16 cellular contexts compared by ENCODE assay signal in genomic region chr11:112162761-112163669, GRCh38. TPM values are rescaled to one million over a fixed set of nuclear protein-coding genes. Genes with fewer than 3 reads are reported as not detected.
DNase-seq lines count a peak whose midpoint lies in the region; ATAC-seq and TF ChIP-seq lines count a peak whose summit lies in the region.
"Had no signal": no experiment of that assay in that cellular context is flagged by ENCODE, and none has a peak within 500 bp of the region (broad histone marks: within the 10 kb centered on the region; RNA-seq: fewer than 3 reads in every experiment).

No MANE protein-coding gene starts in this region.

- H3K4me2 ChIP-seq in neural progenitor cell, result no peak overlapping the region

- H3K27me3 ChIP-seq in adipocyte (replicated peaks; ENCODE audit: control insufficient read depth, insufficient read depth, low read length) (no peaks in the 10 kb centered on the region), sigmoid colon (no peaks in the 10 kb centered on the region), neural progenitor cell (no peaks in the 10 kb centered on the region)
- no peaks in the 10 kb centered on the region for H3K27me3 ChIP-seq in naive thymus-derived CD4-positive, alpha-beta T cell (ENCODE audit: control insufficient read depth in 2 of 2, insufficient read depth in 2 of 2, low read length in 2 of 2)

- H3K9ac ChIP-seq in adipocyte (ENCODE audit: low read length) (no peak overlapping the region), neural progenitor cell (no peak overlapping the region)

- H3K4me3 Mint-ChIP-seq in neural progenitor cell, result no peak overlapping the region
- no peak overlapping the region for H3K4me3 Mint-ChIP-seq in naive thymus-derived CD4-positive, alpha-beta T cell
- H3K4me3 Mint-ChIP-seq: effector memory CD8-positive, alpha-beta T cell had no signal

- no peaks in the 10 kb centered on the region for H3K27me3 Mint-ChIP-seq in neural progenitor cell (ENCODE audit: insufficient read depth, low read depth)
- H3K27me3 Mint-ChIP-seq in naive thymus-derived CD4-positive, alpha-beta T cell, result peaks cover 14 to 43% (median 31%) of the 10 kb centered on the region in 5 donors

- DNase-seq in EH (ENCODE audit: low read depth), result peak; percentile 69
- peak; percentile 54 for DNase-seq in adipocyte (ENCODE audit: low read depth)
- DNase-seq in hepatic stellate cell (ENCODE audit: low spot score), result peak; percentile 16
- no peak for DNase-seq in sigmoid colon
- no peak for DNase-seq in neural progenitor cell (ENCODE audit: low spot score)
- no peak for DNase-seq in NCI-H69 (lab: John Stamatoyannopoulos, UW)
- DNase-seq in naive thymus-derived CD4-positive, alpha-beta T cell, result no peak
- DNase-seq: activated CD4-positive, alpha-beta T cell treated with anti-CD3 and anti-CD28 coated beads, Interleukin-2, amount 50 U/mL, for 48 hours; activated naive CD4-positive, alpha-beta T cell treated with anti-CD3 and anti-CD28 coated beads, Interleukin-2, amount 50 U/mL, for 16 hours; effector memory CD8-positive, alpha-beta T cell; NCI-H748 treated with DMSO at 0.1 percent for 48 hours; stimulated activated CD4-positive, alpha-beta T cell treated with anti-CD3 and anti-CD28 coated beads, Interleukin-4, amount 100 ng/mL, for 4 hours; SW 1271 had no signal

- ATAC-seq in GM21367 (IDR thresholded peaks at IDR 0.05; ENCODE audit: unreplicated experiment), result no peak
- ATAC-seq in naive thymus-derived CD4-positive, alpha-beta T cell, result no peak
- ATAC-seq: effector memory CD8-positive, alpha-beta T cell had no signal

- intact Hi-C loops in sigmoid colon (cut with DNase I), result no loop called here
- intact Hi-C loops in naive thymus-derived CD4-positive, alpha-beta T cell (cut with micrococcal nuclease), result no loop called here

- H3K27ac Mint-ChIP-seq in neural progenitor cell, result no peak overlapping the region
- no peak overlapping the region for H3K27ac Mint-ChIP-seq in naive thymus-derived CD4-positive, alpha-beta T cell
- H3K27ac Mint-ChIP-seq: effector memory CD8-positive, alpha-beta T cell had no signal

- H4K20me1 ChIP-seq in neural progenitor cell (ENCODE audit: low read depth), result no peaks in the 10 kb centered on the region

- H3K27ac ChIP-seq in sigmoid colon (peak overlapping the region in 1 of 4 donors; percentile 33), neural progenitor cell (no peak overlapping the region)
- H3K27ac ChIP-seq in naive thymus-derived CD4-positive, alpha-beta T cell (ENCODE audit: low read depth, low read length), result no peak overlapping the region
- H3K27ac ChIP-seq: C4-2B had no signal

- H3K4me3 ChIP-seq in adipocyte (ENCODE audit: low read length), result peak overlapping the region; percentile 23
- peak overlapping the region in 3 of 4 donors; percentile 5 to 34 (median 8) for H3K4me3 ChIP-seq in sigmoid colon
- no peak overlapping the region for H3K4me3 ChIP-seq in neural progenitor cell
- no peak overlapping the region for H3K4me3 ChIP-seq in naive thymus-derived CD4-positive, alpha-beta T cell (ENCODE audit: low read length)

- CTCF ChIA-PET in naive thymus-derived CD4-positive, alpha-beta T cell (lab: Charles Lee), result no interaction called here

- no peak overlapping the region for H2AFZ ChIP-seq in neural progenitor cell (replicated peaks)

- TF ChIP-seq EP300 in sigmoid colon (IDR thresholded peaks at IDR 0.05), result no peak

- TF ChIP-seq POLR2A in sigmoid colon (IDR thresholded peaks at IDR 0.05), result no peak

- H3K36me3 Mint-ChIP-seq in neural progenitor cell, result no peaks in the 10 kb centered on the region
- peaks cover 0 to 18% (median 11%) of the 10 kb centered on the region in 5 donors for H3K36me3 Mint-ChIP-seq in naive thymus-derived CD4-positive, alpha-beta T cell

- POLR2A ChIA-PET in naive thymus-derived CD4-positive, alpha-beta T cell (lab: Charles Lee), result interaction anchor here (0.6 to 0.7 kb wide), 2 partner anchors 157 to 1620 kb away, joined by 4 read pairs; no protein-coding TSS in a partner anchor

- H3K36me3 ChIP-seq in adipocyte (ENCODE audit: control insufficient read depth, insufficient read depth, low read length, severe bottlenecking) (no peaks in the 10 kb centered on the region), sigmoid colon (no peaks in the 10 kb centered on the region), neural progenitor cell (no peaks in the 10 kb centered on the region)
- H3K36me3 ChIP-seq in naive thymus-derived CD4-positive, alpha-beta T cell (ENCODE audit: control insufficient read depth in 2 of 3, insufficient read depth in 3 of 3, low read length in 3 of 3), result no peaks in the 10 kb centered on the region

- H3K9me3 ChIP-seq in adipocyte (ENCODE audit: control insufficient read depth, low read length), result no peaks in the 10 kb centered on the region
- no peaks in the 10 kb centered on the region for H3K9me3 ChIP-seq in sigmoid colon
- H3K9me3 ChIP-seq in neural progenitor cell (ENCODE audit: low read depth), result no peaks in the 10 kb centered on the region
- H3K9me3 ChIP-seq in naive thymus-derived CD4-positive, alpha-beta T cell (ENCODE audit: control insufficient read depth in 2 of 3, low read length in 3 of 3), result no peaks in the 10 kb centered on the region

- H3K79me2 ChIP-seq in neural progenitor cell (ENCODE audit: low read depth), result no peaks in the 10 kb centered on the region

- TF ChIP-seq CTCF in sigmoid colon (IDR thresholded peaks at IDR 0.05), result no peak
- TF ChIP-seq CTCF in neural progenitor cell (IDR thresholded peaks at IDR 0.05), result no peak

- H3K4me1 Mint-ChIP-seq in neural progenitor cell, result no peaks in the 10 kb centered on the region
- peaks cover 5 to 13% (median 6%) of the 10 kb centered on the region in 7 donors for H3K4me1 Mint-ChIP-seq in naive thymus-derived CD4-positive, alpha-beta T cell

- H3F3A ChIP-seq in neural progenitor cell (ENCODE audit: low read depth), result no peaks in the 10 kb centered on the region

- H3K4me1 ChIP-seq in adipocyte (ENCODE audit: control insufficient read depth, insufficient read depth, low read length) (peaks cover 17% of the 10 kb centered on the region), sigmoid colon (peaks cover 0 to 8% (median 0%) of the 10 kb centered on the region in 4 donors), neural progenitor cell (peaks cover 6% of the 10 kb centered on the region)
- no peaks in the 10 kb centered on the region for H3K4me1 ChIP-seq in naive thymus-derived CD4-positive, alpha-beta T cell (ENCODE audit: control insufficient read depth in 2 of 2, insufficient read depth in 2 of 2, low read length in 2 of 2)

- H3K9me3 Mint-ChIP-seq in neural progenitor cell, result no peaks in the 10 kb centered on the region
- peaks cover 0 to 3% (median 0%) of the 10 kb centered on the region in 11 donors for H3K9me3 Mint-ChIP-seq in naive thymus-derived CD4-positive, alpha-beta T cell
- H3K9me3 Mint-ChIP-seq: effector memory CD8-positive, alpha-beta T cell had no signal

- 31 to 71% methylated on average over 6 of the region's 6 CpGs for WGBS in sigmoid colon, 2 donors

RNA-seq across cellular contexts. Expression of gene IL18, which starts 0.9 kb away (rescaled TPM):
- 10 to 100 TPM in 2 of 4 donors, 1 to 10 TPM in 2; 5.8 to 18.6 (median 10.8) TPM for total RNA-seq in sigmoid colon
- 100 to 1,000 TPM; 114 to 211 (median 129) TPM for polyA plus RNA-seq in sigmoid colon
- total RNA-seq in neural progenitor cell (ENCODE audit: low replicate concordance), result 1.5 TPM in 1 of 2 replicates, not detected in the other
- total RNA-seq in naive thymus-derived CD4-positive, alpha-beta T cell, result 1 to 10 TPM in 1 of 5 experiments, under 1 TPM in 3, not detected in 1; 0.32 to 8.3 (median 0.72) TPM
- not detected for polyA plus RNA-seq in naive thymus-derived CD4-positive, alpha-beta T cell
- polyA plus RNA-seq: neural cell had no signal

RNA-seq across cellular contexts. Expression of gene TEX12, which starts 4.2 kb away (rescaled TPM):
- 1 to 10 TPM in 2 of 4 donors, under 1 TPM in 1, not detected in 1; 0.68 to 1.5 (median 1.1) TPM for total RNA-seq in sigmoid colon
- not detected for polyA plus RNA-seq in sigmoid colon
- 0.15 and 0.51 TPM in 2 replicates for total RNA-seq in neural progenitor cell (ENCODE audit: low replicate concordance)
- total RNA-seq in naive thymus-derived CD4-positive, alpha-beta T cell, result under 1 TPM in 3 of 5 experiments, not detected in 2; 0.46 to 0.86 (median 0.80) TPM
- polyA plus RNA-seq in naive thymus-derived CD4-positive, alpha-beta T cell, result not detected

RNA-seq across cellular contexts. Expression of gene BCO2, which starts 12.3 kb away (rescaled TPM):
- total RNA-seq in sigmoid colon (10 to 100 TPM in 1 of 4 donors, 1 to 10 TPM in 3; 6.4 to 16.9 (median 7.2) TPM), neural progenitor cell (ENCODE audit: low replicate concordance) (0.87 TPM in 1 of 2 replicates, not detected in the other)
- polyA plus RNA-seq in sigmoid colon, result 1 to 10 TPM in 1 of 3 donors, not detected in 2; 3.2 TPM
- 1 to 10 TPM; 1.5 to 3.8 (median 2.0) TPM for total RNA-seq in naive thymus-derived CD4-positive, alpha-beta T cell
- polyA plus RNA-seq in naive thymus-derived CD4-positive, alpha-beta T cell, result under 1 TPM in 1 of 2 donors, not detected in 1; 0.12 TPM

Comparison
In these comparisons a context has a peak if more than half of its experiments do, and no peak if none do; other contexts are left out.
1. DNase-seq: peak in EH (single experiment), adipocyte (single experiment) and hepatic stellate cell (single experiment); none in sigmoid colon (single experiment), neural progenitor cell (single experiment), NCI-H69 (single experiment) and naive thymus-derived CD4-positive, alpha-beta T cell (0 of 9).
2. H3K4me3 ChIP-seq: peak in adipocyte (single experiment) and sigmoid colon (3 of 4); none in neural progenitor cell (single experiment) and naive thymus-derived CD4-positive, alpha-beta T cell (single experiment).